In genomic region chr5:93438124-93438523, GRCh38 we compare ENCODE assay signal across 22 cellular contexts.
DNase-seq lines count a peak whose midpoint lies in the region; ATAC-seq and TF ChIP-seq lines count a peak whose summit lies in the region.
"Had no signal": no experiment of that assay in that cellular context is flagged by ENCODE, and none has a peak within 500 bp of the region (broad histone marks: within the 10 kb centered on the region; RNA-seq: fewer than 3 reads in every experiment).

No MANE protein-coding gene starts in this region.

- no peak overlapping the region for H3K4me3 ChIP-seq in GM12865 (ENCODE audit: low read depth, low read length)
- H3K4me3 ChIP-seq: A549, GM23338 had no signal

- no peak for TF ChIP-seq CTCF in GM12865 (IDR thresholded peaks at IDR 0.05; ENCODE audit: insufficient read depth, low read depth, low read length, missing control alignments)

- peak; percentile 62 for ATAC-seq in GM18867 (IDR thresholded peaks at IDR 0.05; ENCODE audit: unreplicated experiment)
- peak; percentile 49 for ATAC-seq in GM21717 (IDR thresholded peaks at IDR 0.05; ENCODE audit: unreplicated experiment)
- no peak for ATAC-seq in GM19035 (IDR thresholded peaks at IDR 0.05; ENCODE audit: unreplicated experiment)
- ATAC-seq: A549, GM23338, HCT116 had no signal

- DNase-seq in GM12865 (ENCODE audit: low read depth) (peak; percentile 17), OCI-M1 (lab: John Stamatoyannopoulos, UW) (peak; percentile 57), Ammon's horn (ENCODE audit: low spot score) (no peak), cerebellar cortex (ENCODE audit: low spot score) (no peak), cardiac septum (ENCODE audit: low spot score) (no peak)
- DNase-seq: 8988T; ACHN; AML-193; C1 segment of cervical spinal cord; Calu3; CD4-positive, alpha-beta memory T cell; COR-L47; DMS53; DMS79 treated with DMSO at 0.1 percent for 48 hours; GF-D8; H9 had no signal

- intact Hi-C loops in cardiac septum (cut with DNase I), result no loop called here

Comparison
In these comparisons a context has a peak if more than half of its experiments do, and no peak if none do; other contexts are left out.
1. DNase-seq: peak in GM12865 (single experiment) and OCI-M1 (single experiment); none in Ammon's horn (single experiment), cerebellar cortex (single experiment) and cardiac septum (single experiment).